10 cellular contexts compared by ENCODE assay signal in the genomic region with DNA sequence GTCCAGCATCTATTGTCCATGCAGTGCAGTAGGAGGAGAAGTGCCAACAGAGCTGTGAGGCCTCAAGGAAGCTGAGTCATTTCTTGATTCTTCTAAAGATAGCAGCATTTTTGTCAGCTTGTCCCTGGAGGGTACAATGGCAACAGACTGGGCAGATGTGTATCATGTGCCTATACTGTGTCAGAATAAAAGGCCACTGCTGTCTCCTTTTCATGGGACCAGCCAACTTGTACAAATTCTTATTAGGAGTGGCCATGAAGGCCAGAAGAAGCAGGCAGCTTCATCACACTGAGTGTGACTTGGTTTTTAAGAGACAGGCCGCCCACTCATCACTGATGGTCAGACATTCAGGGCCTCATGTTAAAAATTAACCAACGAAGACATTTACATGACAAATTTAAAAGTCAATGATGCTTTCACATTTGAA.
DNase-seq lines count a peak whose midpoint lies in the region; ATAC-seq, FAIRE-seq and TF ChIP-seq lines count a peak whose summit lies in the region.
"Had no signal": no experiment of that assay in that cellular context is flagged by ENCODE, and none has a peak within 500 bp of the region (broad histone marks: within the 10 kb centered on the region; RNA-seq: fewer than 3 reads in every experiment).

No MANE protein-coding gene starts in this region.

- H3K4me3 ChIP-seq in mammary epithelial cell (replicated peaks in 1 of 3; ENCODE audit: insufficient read depth in 1 of 3, low read depth in 2 of 3, low read length in 3 of 3) (no peak overlapping the region), small intestine (ENCODE audit: low read depth in 1 of 2, low read length in 2 of 2) (no peak overlapping the region)
- H3K4me3 ChIP-seq: PC-9 had no signal

- WGBS in mammary epithelial cell (ENCODE audit: low coverage, missing lambda C conversion rate) = 85% methylated on average over 2 of the region's 2 CpGs
- WGBS in small intestine, 3 donors = 79 to 86% (median 80%) methylated on average over 2 of the region's 2 CpGs

- dilution Hi-C loops in mammary epithelial cell (cut with HindIII; ENCODE audit: low sequenced_read_pairs) = no loop called here

- no peak for FAIRE-seq in small intestine (lab: Jason Lieb, UNC)
- FAIRE-seq: astrocyte had no signal

- BruUV-seq in mammary epithelial cell (replicated peaks; lab: Mats Ljungman, UMichigan) = no TSS peak

- TF ChIP-seq CTCF in mammary epithelial cell (conservative IDR thresholded peaks at IDR 0.05 in 1 of 2, IDR thresholded peaks at IDR 0.05 in 1 of 2; ENCODE audit: extremely low read depth in 1 of 2, insufficient read depth in 1 of 2, low read depth in 1 of 2, low read length in 2 of 2) = no peak

- H3K27ac ChIP-seq in mammary epithelial cell (ENCODE audit: insufficient read depth, low read depth, low read length) = no peak overlapping the region
- H3K27ac ChIP-seq in small intestine (ENCODE audit: low read depth in 1 of 2, low read length in 1 of 2) = no peak overlapping the region
- H3K27ac ChIP-seq: PC-9 had no signal

- no peaks in the 10 kb centered on the region for H4K20me1 ChIP-seq in mammary epithelial cell (ENCODE audit: insufficient read depth, low read length)

- no peaks in the 10 kb centered on the region for H3K79me2 ChIP-seq in mammary epithelial cell (ENCODE audit: insufficient read depth, low read length)

- in situ Hi-C loops in mammary epithelial cell (cut with MboI; ENCODE audit: low sequenced_read_pairs in 2 of 2) = no loop called here

- ATAC-seq in GM21447 (IDR thresholded peaks at IDR 0.05; ENCODE audit: unreplicated experiment) (peak; percentile 91), HG03354 (IDR thresholded peaks at IDR 0.05; ENCODE audit: poor library complexity, severe bottlenecking, unreplicated experiment) (peak; percentile 95), esophagus mucosa (no peak)

- no peak overlapping the region for H3K4me2 ChIP-seq in mammary epithelial cell (ENCODE audit: insufficient read depth, low read depth, low read length)
- H3K4me2 ChIP-seq: PC-9 had no signal

- H3K36me3 ChIP-seq in mammary epithelial cell (ENCODE audit: insufficient read depth, low read length) (no peaks in the 10 kb centered on the region), small intestine (ENCODE audit: control insufficient read depth in 2 of 2, insufficient read depth in 2 of 2, low read length in 2 of 2) (no peaks in the 10 kb centered on the region)

- DNase-seq in GM04504 (ENCODE audit: low read depth) = peak; percentile 52
- DNase-seq in mammary epithelial cell = peak; percentile 17
- DNase-seq in small intestine = no peak
- DNase-seq in cardiac septum (ENCODE audit: low spot score) = no peak
- DNase-seq in inferior parietal cortex (ENCODE audit: extremely low spot score) = no peak

- H3K4me1 ChIP-seq in mammary epithelial cell (ENCODE audit: insufficient read depth, low read length) (peaks cover 14% of the 10 kb centered on the region), small intestine (ENCODE audit: control insufficient read depth in 2 of 2, insufficient read depth in 1 of 2, low read depth in 1 of 2, low read length in 1 of 2) (no peaks in the 10 kb centered on the region)

- CTCF ChIA-PET in mammary epithelial cell (lab: Charles Lee; ENCODE audit: low non-redundant PET) = no interaction called here

- H2AFZ ChIP-seq in mammary epithelial cell (ENCODE audit: low read depth, low read length) = no peak overlapping the region
- H2AFZ ChIP-seq: PC-9 had no signal

- H3K9ac ChIP-seq in mammary epithelial cell (ENCODE audit: insufficient read depth, low read length) = no peak overlapping the region

- H3K9me3 ChIP-seq in mammary epithelial cell (replicated peaks; ENCODE audit: insufficient read depth, low read length) (no peaks in the 10 kb centered on the region), small intestine (ENCODE audit: control insufficient read depth, low read depth) (no peaks in the 10 kb centered on the region)

- intact Hi-C loops in mammary epithelial cell (cut with micrococcal nuclease) = no loop called here
- intact Hi-C loops in cardiac septum (cut with DNase I) = no loop called here

- H3K27me3 ChIP-seq in mammary epithelial cell (ENCODE audit: insufficient read depth, low read length) = no peaks in the 10 kb centered on the region
- H3K27me3 ChIP-seq in small intestine (ENCODE audit: control insufficient read depth in 2 of 2, insufficient read depth in 2 of 2, low read length in 2 of 2) = no peaks in the 10 kb centered on the region

Comparison
In these comparisons a context has a peak if more than half of its experiments do, and no peak if none do; other contexts are left out.
1. DNase-seq: peak in GM04504 (single experiment) and mammary epithelial cell (single experiment); none in small intestine (single experiment), cardiac septum (single experiment) and inferior parietal cortex (single experiment).